10 cellular contexts compared by ENCODE assay signal in the genomic region with DNA sequence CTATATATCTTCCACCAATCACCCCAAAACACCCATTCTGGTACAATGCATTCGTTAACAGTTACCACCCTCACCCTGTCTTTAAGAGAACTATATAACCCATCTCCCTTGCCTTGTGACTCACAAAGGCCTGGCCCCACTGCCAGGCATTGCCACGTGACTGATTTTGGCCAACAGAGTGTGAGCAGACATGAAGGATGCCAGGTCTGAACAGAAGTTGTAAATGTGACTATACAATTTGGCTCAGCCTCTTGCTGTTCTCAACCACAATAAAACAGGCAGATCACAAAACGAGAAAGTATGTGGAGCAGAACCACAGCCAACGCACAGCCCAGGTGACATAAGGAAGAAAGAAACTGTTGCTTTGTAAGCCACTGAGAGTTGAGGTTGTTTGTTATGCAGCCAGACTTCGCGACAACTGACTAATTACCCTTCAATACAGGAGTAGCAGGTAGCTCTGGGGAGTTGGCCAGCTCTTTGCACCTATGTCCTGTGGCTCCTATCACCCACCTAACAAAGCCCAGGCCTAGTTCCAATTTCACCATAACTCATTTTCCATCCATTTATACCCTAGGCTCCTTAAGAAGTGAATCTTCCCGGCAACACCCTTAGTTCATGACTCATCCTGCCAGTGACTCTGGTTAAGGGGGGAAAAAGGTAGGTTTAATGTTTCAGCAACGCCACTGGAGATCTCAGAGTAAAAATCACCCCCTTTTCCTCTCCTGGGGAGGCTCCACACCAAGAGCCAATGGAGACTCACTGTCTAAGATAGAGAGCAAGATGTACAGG. TPM values are rescaled to one million over a fixed set of nuclear protein-coding genes. Genes with fewer than 3 reads are reported as not detected.
A peak's percentile ranks its signal among the peaks of the same experiment; 100 is the strongest.
DNase-seq lines count a peak whose midpoint lies in the region; ATAC-seq and TF ChIP-seq lines count a peak whose summit lies in the region.
"Had no signal": no experiment of that assay in that cellular context is flagged by ENCODE, and none has a peak within 500 bp of the region (broad histone marks: within the 10 kb centered on the region; RNA-seq: fewer than 3 reads in every experiment).

No MANE protein-coding gene starts in this region.

- peak overlapping the region; percentile 45 for H3K27ac Mint-ChIP-seq in activated T-helper 2 cell treated with anti-CD3 and anti-CD28 coated beads, Interferon-gamma antibody, Interleukin-2, Interleukin-4, amounts not matched to agents 10 μg/mL and 5 μg/mL and 100 μg/mL, durations not matched to agents 14 hours and 24 hours and 36 hours
- no peak overlapping the region for H3K27ac Mint-ChIP-seq in endodermal cell
- H3K27ac Mint-ChIP-seq: CD4-positive, alpha-beta T cell had no signal

- peaks cover 33% of the 10 kb centered on the region for H3K4me1 Mint-ChIP-seq in activated T-helper 2 cell treated with anti-CD3 and anti-CD28 coated beads, Interferon-gamma antibody, Interleukin-2, Interleukin-4, amounts not matched to agents 10 μg/mL and 5 μg/mL and 100 μg/mL, durations not matched to agents 14 hours and 24 hours and 36 hours (ENCODE audit: low read depth)
- H3K4me1 Mint-ChIP-seq in endodermal cell, result no peaks in the 10 kb centered on the region

- no peaks in the 10 kb centered on the region for H3K9me3 Mint-ChIP-seq in activated T-helper 2 cell treated with anti-CD3 and anti-CD28 coated beads, Interferon-gamma antibody, Interleukin-2, Interleukin-4, amounts not matched to agents 10 μg/mL and 5 μg/mL and 100 μg/mL, durations not matched to agents 14 hours and 24 hours and 36 hours
- no peaks in the 10 kb centered on the region for H3K9me3 Mint-ChIP-seq in endodermal cell
- H3K9me3 Mint-ChIP-seq: CD4-positive, alpha-beta T cell; natural killer cell had no signal

- H3K4me3 ChIP-seq in muscle layer of colon (ENCODE audit: low read depth in 1 of 2, low read length in 2 of 2), result peak overlapping the region in 1 of 2 donors; percentile 3
- H3K4me3 ChIP-seq in endodermal cell (ENCODE audit: low read length), result no peak overlapping the region

- H3K27me3 Mint-ChIP-seq in activated T-helper 2 cell treated with anti-CD3 and anti-CD28 coated beads, Interferon-gamma antibody, Interleukin-2, Interleukin-4, amounts not matched to agents 10 μg/mL and 5 μg/mL and 100 μg/mL, durations not matched to agents 14 hours and 24 hours and 36 hours (ENCODE audit: low read depth), result peaks cover 2% of the 10 kb centered on the region
- H3K27me3 Mint-ChIP-seq in endodermal cell (ENCODE audit: insufficient read depth), result peaks cover 17% of the 10 kb centered on the region

- 78 to 83% methylated on average over 5 to 8 of the region's 8 CpGs for WGBS in endodermal cell (ENCODE audit: insufficient coverage in 1 of 2, insufficient read length in 1 of 2), 2 experiments

- H3K9ac ChIP-seq in muscle layer of colon (ENCODE audit: low read length) (peak overlapping the region; percentile 4), endodermal cell (ENCODE audit: extremely low read depth, low read length, poor library complexity, severe bottlenecking) (no peak overlapping the region)

- H3K36me3 ChIP-seq in muscle layer of colon (ENCODE audit: insufficient read depth, low read length) (no peaks in the 10 kb centered on the region), endodermal cell (ENCODE audit: control insufficient read depth, insufficient read depth, low read length) (no peaks in the 10 kb centered on the region)

- H3K4me1 ChIP-seq in muscle layer of colon (ENCODE audit: insufficient read depth, low read length) (peaks cover 70% of the 10 kb centered on the region), endodermal cell (ENCODE audit: control insufficient read depth, insufficient read depth, low read length) (no peaks in the 10 kb centered on the region)

- no peaks in the 10 kb centered on the region for H3K36me3 Mint-ChIP-seq in activated T-helper 2 cell treated with anti-CD3 and anti-CD28 coated beads, Interferon-gamma antibody, Interleukin-2, Interleukin-4, amounts not matched to agents 10 μg/mL and 5 μg/mL and 100 μg/mL, durations not matched to agents 14 hours and 24 hours and 36 hours (ENCODE audit: low read depth)
- H3K36me3 Mint-ChIP-seq in endodermal cell (ENCODE audit: low read depth), result no peaks in the 10 kb centered on the region
- H3K36me3 Mint-ChIP-seq: natural killer cell had no signal

- no peak overlapping the region for H3K4me3 Mint-ChIP-seq in activated T-helper 2 cell treated with anti-CD3 and anti-CD28 coated beads, Interferon-gamma antibody, Interleukin-2, Interleukin-4, amounts not matched to agents 10 μg/mL and 5 μg/mL and 100 μg/mL, durations not matched to agents 14 hours and 24 hours and 36 hours (ENCODE audit: low read depth)
- no peak overlapping the region for H3K4me3 Mint-ChIP-seq in endodermal cell
- H3K4me3 Mint-ChIP-seq: CD4-positive, alpha-beta T cell; natural killer cell had no signal

- DNase-seq in Daoy (ENCODE audit: low read depth) (peak; percentile 62), endodermal cell (no peak), AG08396 (ENCODE audit: low spot score) (no peak), SKM-1 treated with dmso at 0.1 percent for 144 hours (lab: John Stamatoyannopoulos, UW; ENCODE audit: unreplicated experiment) (no peak)
- peak; percentile 10 for DNase-seq in activated T-helper 2 cell treated with anti-CD3 and anti-CD28 coated beads, Interferon-gamma antibody, Interleukin-2, Interleukin-4, amounts not matched to agents 10 μg/mL and 5 μg/mL and 100 μg/mL, durations not matched to agents 14 hours and 24 hours and 36 hours (ENCODE audit: low spot score)
- DNase-seq: CD4-positive, alpha-beta T cell; natural killer cell had no signal

- H3K9me3 ChIP-seq in muscle layer of colon (ENCODE audit: low read length) (no peaks in the 10 kb centered on the region), endodermal cell (ENCODE audit: control insufficient read depth, low read length) (no peaks in the 10 kb centered on the region)

- no peak for TF ChIP-seq CTCF in endodermal cell (conservative IDR thresholded peaks at IDR 0.05)

- peak overlapping the region; percentile 80 for H3K27ac ChIP-seq in muscle layer of colon (ENCODE audit: low read depth, low read length)
- H3K27ac ChIP-seq in endodermal cell (ENCODE audit: low read depth, low read length), result no peak overlapping the region

- intact Hi-C loops in activated T-helper 2 cell treated with anti-CD3 and anti-CD28 coated beads, Interferon-gamma antibody, Interleukin-2, Interleukin-4, amounts not matched to agents 10 μg/mL and 5 μg/mL and 100 μg/mL, durations not matched to agents 14 hours and 24 hours and 36 hours (cut with micrococcal nuclease), result no loop called here

- ATAC-seq in HG02870 (IDR thresholded peaks at IDR 0.05; ENCODE audit: unreplicated experiment) (peak; percentile 46), HG03196 (IDR thresholded peaks at IDR 0.05; ENCODE audit: unreplicated experiment) (no peak)

- H3K27me3 ChIP-seq in muscle layer of colon (ENCODE audit: control insufficient read depth in 1 of 2, insufficient read depth in 2 of 2, low read length in 2 of 2) (no peaks in the 10 kb centered on the region), endodermal cell (ENCODE audit: control insufficient read depth, insufficient read depth, low read length, poor library complexity, severe bottlenecking) (peaks cover 6% of the 10 kb centered on the region)

RNA-seq across cellular contexts. Expression of a gene that starts 53.7 kb away (rescaled TPM):
- total RNA-seq in Daoy (2014; rRNA removed; shearing (Covaris generic)), result 5.9 and 6.9 TPM in 2 replicates
- 5.0 and 5.5 TPM in 2 replicates for total RNA-seq in activated T-helper 2 cell treated with anti-CD3 and anti-CD28 coated beads, Interferon-gamma antibody, Interleukin-2, Interleukin-4, amounts not matched to agents 10 μg/mL and 5 μg/mL and 100 μg/mL, durations not matched to agents 14 hours and 24 hours and 36 hours
- 1 to 10 TPM; 5.1 to 9.9 TPM for total RNA-seq in endodermal cell
- 5.9 TPM for polyA plus RNA-seq in endodermal cell (2013, experiment 1 of 2)
- polyA plus RNA-seq in endodermal cell (2013, experiment 2 of 2), result 6.6 TPM

Comparison
In these comparisons a context has a peak if more than half of its experiments do, and no peak if none do; other contexts are left out.
1. DNase-seq: peak in Daoy (single experiment) and activated T-helper 2 cell treated with anti-CD3 and anti-CD28 coated beads, Interferon-gamma antibody, Interleukin-2, Interleukin-4, amounts not matched to agents 10 μg/mL and 5 μg/mL and 100 μg/mL, durations not matched to agents 14 hours and 24 hours and 36 hours (single experiment); none in endodermal cell (single experiment), AG08396 (single experiment) and SKM-1 treated with dmso at 0.1 percent for 144 hours (single experiment).